Comparison of ENCODE assay signal across 8 cellular contexts in genomic region chr14:55128386-55129085, GRCh38. TPM values are rescaled to one million over a fixed set of nuclear protein-coding genes. Genes with fewer than 3 reads are reported as not detected.
DNase-seq lines count a peak whose midpoint lies in the region; ATAC-seq, FAIRE-seq and TF ChIP-seq lines count a peak whose summit lies in the region.

No MANE protein-coding gene starts in this region.

- intact Hi-C loops in ascending aorta (cut with DNase I) (loop anchor here (1.0 to 2.0 kb wide), 3 partner anchors 20 to 78 kb away; partner anchors contain the start of gene MAPK1IP1L), HepG2 (cut with micrococcal nuclease; ENCODE audit: unreplicated experiment) (loop anchor here (1.0 to 2.0 kb wide), 3 partner anchors 14 to 39 kb away; no protein-coding TSS in a partner anchor), thyroid gland (cut with DNase I) (loop anchor here (5.0 kb wide), 1 partner anchor 36 kb away; no protein-coding TSS in a partner anchor)

- no peaks in the 10 kb centered on the region for H3K27me3 ChIP-seq in ascending aorta
- peaks cover 2 to 14% of the 10 kb centered on the region in 2 experiments; a peak in 3 of 5 replicates for H3K27me3 ChIP-seq in HepG2 (ENCODE audit: control insufficient read depth in 1 of 2, insufficient read depth in 2 of 2, low read length in 2 of 2)
- H3K27me3 ChIP-seq in thyroid gland: no peaks in the 10 kb centered on the region

- H3K27me3 Mint-ChIP-seq in activated CD4-positive, alpha-beta T cell treated with anti-CD3 and anti-CD28 coated beads, Interleukin-2, amount 10 ng/mL, durations not matched to agents 7 days and 5 days: peaks cover 38% of the 10 kb centered on the region

- H3K4me3 ChIP-seq in ascending aorta (peak overlapping the region; percentile 77 to 92), HepG2 (replicated peaks in 1 of 3; ENCODE audit: insufficient read depth in 1 of 3, low read depth in 2 of 3, low read length in 3 of 3) (peak overlapping the region; percentile 69 to 78 (median 76)), thyroid gland (replicated peaks in 1 of 3) (peak overlapping the region; percentile 3 to 83 (median 53))

- peak overlapping the region; percentile 69 for H3K27ac Mint-ChIP-seq in activated CD4-positive, alpha-beta T cell treated with anti-CD3 and anti-CD28 coated beads, Interleukin-2, amount 10 ng/mL, durations not matched to agents 7 days and 5 days

- H3K79me2 ChIP-seq in HepG2 (ENCODE audit: insufficient read depth, low read length): peaks cover 8% of the 10 kb centered on the region

- H3K4me2 ChIP-seq in HepG2 (ENCODE audit: low read depth, low read length): peak overlapping the region; percentile 92

- H4K20me1 ChIP-seq in HepG2 (ENCODE audit: insufficient read depth, low read length): no peaks in the 10 kb centered on the region

- TF ChIP-seq RAD21 in HepG2 (CRISPR knock-in tag; IDR thresholded peaks at IDR 0.05): no peak

- H3K9ac ChIP-seq in HepG2 (ENCODE audit: insufficient read depth, low read depth, low read length): peak overlapping the region; percentile 66; the same call in 1 of the 2 replicates

- CTCF ChIA-PET in activated CD4-positive, alpha-beta T cell treated with anti-CD3 and anti-CD28 coated beads, Interleukin-2, amount 10 ng/mL, durations not matched to agents 7 days and 5 days (lab: Charles Lee): interaction anchor here (1.0 to 1.1 kb wide), 3 partner anchors 14 to 41 kb away, joined by 3 to 4 read pairs (median 3); no protein-coding TSS in a partner anchor
- CTCF ChIA-PET in HepG2 (lab: Yijun Ruan, JAX; ENCODE audit: low intra/inter-chr PET ratio, low total read pairs): no interaction called here

- H3K4me1 Mint-ChIP-seq in activated CD4-positive, alpha-beta T cell treated with anti-CD3 and anti-CD28 coated beads, Interleukin-2, amount 10 ng/mL, durations not matched to agents 7 days and 5 days: peaks cover 59% of the 10 kb centered on the region

- no peak for FAIRE-seq in HepG2 (lab: Jason Lieb, UNC)

- H3K36me3 ChIP-seq in ascending aorta (no peaks in the 10 kb centered on the region), HepG2 (replicated peaks in 1 of 2; ENCODE audit: control insufficient read depth in 1 of 2, insufficient read depth in 2 of 2, low read length in 2 of 2) (0 out of 5 replicates have a peak, but pooled peaks cover 0 to 3% of the 10 kb centered on the region in 2 experiments), thyroid gland (no peaks in the 10 kb centered on the region)

- H3K9me3 Mint-ChIP-seq in activated CD4-positive, alpha-beta T cell treated with anti-CD3 and anti-CD28 coated beads, Interleukin-2, amount 10 ng/mL, durations not matched to agents 7 days and 5 days: no peaks in the 10 kb centered on the region

- in situ Hi-C loops in HepG2 (cut with HindIII; ENCODE audit: extremely low pct_ligation_motif_present, low pct_unique_long_range_greater_than_20kb): no loop called here

- H3K9me3 ChIP-seq in ascending aorta: no peaks in the 10 kb centered on the region
- no peaks in the 10 kb centered on the region for H3K9me3 ChIP-seq in HepG2 (ENCODE audit: low read length)
- no peaks in the 10 kb centered on the region for H3K9me3 ChIP-seq in thyroid gland

- POLR2A ChIA-PET in activated CD4-positive, alpha-beta T cell treated with anti-CD3 and anti-CD28 coated beads, Interleukin-2, amount 10 ng/mL, durations not matched to agents 7 days and 5 days (lab: Charles Lee): no interaction called here
- POLR2A ChIA-PET in HepG2 (lab: Yijun Ruan, JAX): interaction anchor here (1.8 to 2.4 kb wide), 2 partner anchors 20 to 25 kb away, joined by 11 to 19 read pairs; no protein-coding TSS in a partner anchor

- TF ChIP-seq EP300 in HepG2 (IDR thresholded peaks at IDR 0.05; ENCODE audit: low read depth in 2 of 2, low read length in 2 of 2): no peak
- no peak for TF ChIP-seq EP300 in HepG2 (CRISPR knock-in tag; IDR thresholded peaks at IDR 0.05; ENCODE audit: borderline replicate concordance)

- BruUV-seq in HepG2 (replicated peaks; lab: Mats Ljungman, UMichigan): no TSS peak

- no peak overlapping the region for H2AFZ ChIP-seq in HepG2 (ENCODE audit: low read length)

- no peak for TF ChIP-seq CTCF in ascending aorta (IDR thresholded peaks at IDR 0.05)
- TF ChIP-seq CTCF in HepG2 (CRISPR knock-in tag; IDR thresholded peaks at IDR 0.05): no peak
- no peak for TF ChIP-seq CTCF in thyroid gland (IDR thresholded peaks at IDR 0.05)

- no peak for ATAC-seq in HepG2
- ATAC-seq in HG02642 (IDR thresholded peaks at IDR 0.05; ENCODE audit: poor library complexity, unreplicated experiment): no peak

- H3K27ac ChIP-seq in ascending aorta (peak overlapping the region; percentile 95 to 97), HepG2 (ENCODE audit: extremely low read length, insufficient read depth, low read length) (no peak overlapping the region), thyroid gland (peak overlapping the region; percentile 67 to 93 (median 81))

- no peak for DNase-seq in activated CD4-positive, alpha-beta T cell treated with anti-CD3 and anti-CD28 coated beads, Interleukin-2, amount 10 ng/mL, durations not matched to agents 7 days and 5 days
- no peak for DNase-seq in activated CD4-positive, alpha-beta T cell treated with anti-CD3 and anti-CD28 coated beads, Interleukin-2, amount 50 U/mL, for 4 hours
- DNase-seq in ascending aorta (ENCODE audit: low spot score in 2 of 2): no peak
- no peak for DNase-seq in HepG2 (ENCODE audit: low spot score)
- no peak for DNase-seq in thyroid gland
- DNase-seq in NCI-H345 treated with DMSO at 0.1 percent for 48 hours (lab: John Stamatoyannopoulos, UW; ENCODE audit: unreplicated experiment): no peak
- DNase-seq in activated gamma-delta T cell (lab: John Stamatoyannopoulos, UW): no peak

- peaks cover 7 to 28% of the 10 kb centered on the region in 2 donors for H3K4me1 ChIP-seq in ascending aorta
- H3K4me1 ChIP-seq in HepG2 (ENCODE audit: insufficient read depth, low read length): peaks cover 37% of the 10 kb centered on the region
- peaks cover 3 to 15% of the 10 kb centered on the region in 2 donors for H3K4me1 ChIP-seq in thyroid gland

- 5% methylated on average over 19 of the region's 20 CpGs for WGBS in HepG2 (ENCODE audit: low lambda C conversion rate)
- WGBS in thyroid gland, 2 donors: 25 to 35% methylated on average over 12 to 16 of the region's 20 CpGs

- H3K36me3 Mint-ChIP-seq in activated CD4-positive, alpha-beta T cell treated with anti-CD3 and anti-CD28 coated beads, Interleukin-2, amount 10 ng/mL, durations not matched to agents 7 days and 5 days (ENCODE audit: low read depth): peaks cover 18% of the 10 kb centered on the region

- peak overlapping the region; percentile 76 for H3K4me3 Mint-ChIP-seq in activated CD4-positive, alpha-beta T cell treated with anti-CD3 and anti-CD28 coated beads, Interleukin-2, amount 10 ng/mL, durations not matched to agents 7 days and 5 days

- no peak for TF ChIP-seq POLR2A in HepG2 (IDR thresholded peaks at IDR 0.05; ENCODE audit: insufficient read depth in 1 of 2, low read depth in 2 of 2, low read length in 2 of 2)
- no peak for TF ChIP-seq POLR2A in thyroid gland (IDR thresholded peaks at IDR 0.05)

TF ChIP-seq in HepG2, 621 proteins besides CTCF, POLR2A, EP300 and RAD21:
- no peak for TF ChIP-seq ZFP62 (CRISPR knock-in tag; IDR thresholded peaks at IDR 0.05)
- 0 out of 2 replicates have a peak, but pooled peaks have one; percentile 18 for TF ChIP-seq ELF3 (CRISPR knock-in tag; IDR thresholded peaks at IDR 0.05)

RNA-seq across cellular contexts. Expression of gene LGALS3, which starts 0.5 kb away (rescaled TPM):
- 10 to 100 TPM; 39.1 to 41.6 TPM for total RNA-seq in activated CD4-positive, alpha-beta T cell treated with anti-CD3 and anti-CD28 coated beads, Interleukin-2, amount 10 ng/mL, durations not matched to agents 7 days and 5 days
- 358 TPM for total RNA-seq in ascending aorta
- 5.0 and 6.3 TPM in 2 replicates for total RNA-seq in HepG2 (2016; rRNA removed; fragmentation: Illumina TruSeq; extraction: Trizol)
- 2.6 and 3.6 TPM in 2 replicates for total RNA-seq in HepG2 (2016; cell fraction: cytosol; rRNA removed; fragmentation: Illumina TruSeq; extraction: Trizol; ENCODE audit: low read depth)
- total RNA-seq in HepG2 (2016; cell fraction: insoluble cytoplasmic fraction; rRNA removed; fragmentation: Illumina TruSeq; extraction: Trizol): 6.6 and 7.4 TPM in 2 replicates
- 2.7 and 2.8 TPM in 2 replicates for total RNA-seq in HepG2 (2016; cell fraction: membrane; rRNA removed; fragmentation: Illumina TruSeq; extraction: Trizol)
- total RNA-seq in HepG2 (2016; cell fraction: nucleus; rRNA removed; fragmentation: Illumina TruSeq; extraction: Trizol): 2.9 TPM in 2 replicates
- polyA plus RNA-seq in HepG2 (2011; rRNA removed): 92.2 and 97.4 TPM in 2 replicates
- polyA plus RNA-seq in HepG2 (2011; cell fraction: cytosol; rRNA removed): 78.8 and 85.7 TPM in 2 replicates
- polyA plus RNA-seq in HepG2 (2011; cell fraction: nucleus; rRNA removed): 48.6 and 48.9 TPM in 2 replicates
- 16.0 and 39.9 TPM in 2 replicates for polyA plus RNA-seq in HepG2 (2012)
- 5.0 and 5.9 TPM in 2 replicates for polyA plus RNA-seq in HepG2 (2016; cell fraction: cytosol; fragmentation: Illumina TruSeq; extraction: Trizol; ENCODE audit: low read depth)
- 10.5 and 10.8 TPM in 2 replicates for polyA plus RNA-seq in HepG2 (2016; cell fraction: insoluble cytoplasmic fraction; fragmentation: Illumina TruSeq; extraction: Trizol; ENCODE audit: low read depth)
- polyA plus RNA-seq in HepG2 (2016; cell fraction: membrane; fragmentation: Illumina TruSeq; extraction: Trizol; ENCODE audit: low read depth): 3.3 TPM in 2 replicates
- polyA plus RNA-seq in HepG2 (2016; cell fraction: nucleus; fragmentation: Illumina TruSeq; extraction: Trizol; ENCODE audit: insufficient read depth, low read depth): 6.0 and 6.6 TPM in 2 replicates
- 42.0 and 143 TPM in 2 replicates for polyA minus RNA-seq in HepG2 (2011; rRNA and poly(A)+ RNA removed; ENCODE audit: low replicate concordance)
- 30.7 and 33.1 TPM in 2 replicates for polyA minus RNA-seq in HepG2 (2011; cell fraction: cytosol; rRNA and poly(A)+ RNA removed)
- polyA minus RNA-seq in HepG2 (2011; cell fraction: nucleus; rRNA and poly(A)+ RNA removed): 12.0 and 17.0 TPM in 2 replicates
- total RNA-seq in thyroid gland: 100 to 1,000 TPM in 2 of 4 donors, 10 to 100 TPM in 2; 65.7 to 201 (median 111) TPM
